Comparison of ENCODE assay signal across 10 cellular contexts in the genomic region with DNA sequence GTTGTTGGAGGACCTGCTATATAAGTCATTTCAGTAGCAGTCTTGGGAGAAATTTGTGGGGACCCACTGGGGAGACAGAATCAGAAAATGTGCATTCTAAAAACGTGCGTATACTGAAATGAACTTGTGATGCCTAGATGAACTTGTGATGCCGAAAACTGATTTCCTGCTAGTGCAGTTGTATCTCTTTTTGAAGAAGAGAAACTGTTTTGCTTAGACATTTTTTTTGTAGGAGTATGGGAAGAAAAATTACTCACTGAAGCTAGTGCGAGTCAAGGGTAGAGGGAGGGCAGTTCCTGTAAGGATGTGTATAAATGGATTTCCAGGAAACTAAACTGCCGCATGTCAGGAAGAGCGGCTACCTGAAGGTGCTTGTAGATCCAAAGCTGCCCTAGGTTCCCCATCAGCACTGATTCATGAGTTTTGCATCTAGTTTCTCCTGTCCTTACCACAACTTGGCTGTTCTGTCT. TPM values are rescaled to one million over a fixed set of nuclear protein-coding genes. Genes with fewer than 3 reads are reported as not detected.
DNase-seq lines count a peak whose midpoint lies in the region; ATAC-seq, FAIRE-seq and TF ChIP-seq lines count a peak whose summit lies in the region.
"Had no signal": no experiment of that assay in that cellular context is flagged by ENCODE, and none has a peak within 500 bp of the region (broad histone marks: within the 10 kb centered on the region; RNA-seq: fewer than 3 reads in every experiment).

No MANE protein-coding gene starts in this region.

- peaks cover 36% of the 10 kb centered on the region for H3K36me3 Mint-ChIP-seq in activated CD4-positive, alpha-beta memory T cell treated with anti-CD3 and anti-CD28 coated beads for 36 hours
- no peaks in the 10 kb centered on the region for H3K36me3 Mint-ChIP-seq in immature natural killer cell
- H3K36me3 Mint-ChIP-seq: activated CD8-positive, alpha-beta memory T cell treated with anti-CD3 and anti-CD28 coated beads, Interleukin-2, amount 10 ng/mL, durations not matched to agents 7 days and 5 days had no signal

- H3K27ac Mint-ChIP-seq in activated CD4-positive, alpha-beta memory T cell treated with anti-CD3 and anti-CD28 coated beads for 36 hours, result peak overlapping the region; percentile 70
- peak overlapping the region in 1 of 6 donors; percentile 32 for H3K27ac Mint-ChIP-seq in immature natural killer cell
- H3K27ac Mint-ChIP-seq: activated CD8-positive, alpha-beta memory T cell treated with anti-CD3 and anti-CD28 coated beads, Interleukin-2, amount 10 ng/mL, durations not matched to agents 7 days and 5 days had no signal

- peak overlapping the region; percentile 38 for H3K4me3 Mint-ChIP-seq in activated CD4-positive, alpha-beta memory T cell treated with anti-CD3 and anti-CD28 coated beads for 36 hours
- peak overlapping the region in 4 of 5 donors; percentile 15 to 36 (median 20) for H3K4me3 Mint-ChIP-seq in immature natural killer cell
- H3K4me3 Mint-ChIP-seq: activated CD8-positive, alpha-beta memory T cell treated with anti-CD3 and anti-CD28 coated beads, Interleukin-2, amount 10 ng/mL, durations not matched to agents 7 days and 5 days had no signal

- POLR2A ChIA-PET in activated CD4-positive, alpha-beta memory T cell treated with anti-CD3 and anti-CD28 coated beads for 36 hours (lab: Charles Lee), result interaction anchor here (1.1 to 1.9 kb wide), 2 partner anchors 20 to 25 kb away, joined by 5 read pairs; partner anchors contain the start of gene CD200

- no peak for FAIRE-seq in GM12891 (lab: Jason Lieb, UNC)

- H3K27me3 Mint-ChIP-seq in activated CD4-positive, alpha-beta memory T cell treated with anti-CD3 and anti-CD28 coated beads for 36 hours, result no peaks in the 10 kb centered on the region
- peaks cover 0 to 5% (median 0%) of the 10 kb centered on the region in 3 donors for H3K27me3 Mint-ChIP-seq in immature natural killer cell (ENCODE audit: low read depth in 3 of 3)
- H3K27me3 Mint-ChIP-seq: activated CD8-positive, alpha-beta memory T cell treated with anti-CD3 and anti-CD28 coated beads, Interleukin-2, amount 10 ng/mL, durations not matched to agents 7 days and 5 days had no signal

- TF ChIP-seq POLR2A in GM12891 (IDR thresholded peaks at IDR 0.05; ENCODE audit: low read depth, low read length), result no peak

- intact Hi-C loops in activated CD4-positive, alpha-beta memory T cell treated with anti-CD3 and anti-CD28 coated beads for 36 hours (cut with micrococcal nuclease), result loop anchor here (2.0 to 10.0 kb wide), 2 partner anchors 20 to 646 kb away; no protein-coding TSS in a partner anchor

- CTCF ChIA-PET in activated CD4-positive, alpha-beta memory T cell treated with anti-CD3 and anti-CD28 coated beads for 36 hours (lab: Charles Lee), result no interaction called here

- no peak for ATAC-seq in GM19395 (IDR thresholded peaks at IDR 0.05; ENCODE audit: unreplicated experiment)
- no peak for ATAC-seq in HG02885 (IDR thresholded peaks at IDR 0.05; ENCODE audit: poor library complexity, unreplicated experiment)
- ATAC-seq: activated CD8-positive, alpha-beta memory T cell treated with anti-CD3 and anti-CD28 coated beads, Interleukin-2, amount 10 ng/mL, durations not matched to agents 7 days and 5 days had no signal

- peak; percentile 24 for DNase-seq in stimulated activated CD4-positive, alpha-beta T cell treated with anti-CD3 and anti-CD28 coated beads, Interleukin-15, amount 100 ng/mL, for 24 hours
- DNase-seq in stimulated activated CD4-positive, alpha-beta T cell treated with anti-CD3 and anti-CD28 coated beads, Interleukin-12 subunit alpha, Interleukin-12 subunit beta, amount 100 ng/mL, for 4 hours, result no peak
- peak; percentile 44 for DNase-seq in activated CD4-positive, alpha-beta memory T cell treated with anti-CD3 and anti-CD28 coated beads for 36 hours
- DNase-seq in immature natural killer cell (no peak), GDM1 (lab: John Stamatoyannopoulos, UW) (no peak), GM12891 (ENCODE audit: insufficient read length, low spot score) (no peak)
- DNase-seq: activated CD8-positive, alpha-beta memory T cell treated with anti-CD3 and anti-CD28 coated beads, Interleukin-2, amount 10 ng/mL, durations not matched to agents 7 days and 5 days; substantia nigra had no signal

- no peaks in the 10 kb centered on the region for H3K9me3 Mint-ChIP-seq in activated CD4-positive, alpha-beta memory T cell treated with anti-CD3 and anti-CD28 coated beads for 36 hours
- H3K9me3 Mint-ChIP-seq in immature natural killer cell, result no peaks in the 10 kb centered on the region

- H3K4me1 Mint-ChIP-seq in activated CD4-positive, alpha-beta memory T cell treated with anti-CD3 and anti-CD28 coated beads for 36 hours (ENCODE audit: low read depth), result peaks cover 25% of the 10 kb centered on the region
- H3K4me1 Mint-ChIP-seq in immature natural killer cell, result peaks cover 6 to 8% of the 10 kb centered on the region in 2 donors

TF ChIP-seq in GM12891, 5 proteins besides CTCF, POLR2A, EP300 and RAD21:
- TF ChIP-seq POU2F2 (IDR thresholded peaks at IDR 0.05; ENCODE audit: low read depth, low read length) (no peak), POLR2AphosphoS5 (IDR thresholded peaks at IDR 0.05; ENCODE audit: low read depth, low read length) (no peak), PAX5 (IDR thresholded peaks at IDR 0.05; ENCODE audit: insufficient read depth, low read length, severe bottlenecking) (no peak), TAF1 (IDR thresholded peaks at IDR 0.05; ENCODE audit: low read depth, low read length) (no peak), SPI1 (IDR thresholded peaks at IDR 0.05; ENCODE audit: low read depth, low read length) (no peak)

RNA-seq across cellular contexts. Expression of gene CD200, which starts 25.4 kb away (rescaled TPM):
- total RNA-seq in activated CD4-positive, alpha-beta memory T cell treated with anti-CD3 and anti-CD28 coated beads for 36 hours, result 10 to 100 TPM; 34.2 to 34.5 TPM
- under 1 TPM in 2 of 3 donors, not detected in 1; 0.11 to 0.20 TPM for polyA plus RNA-seq in immature natural killer cell
- polyA plus RNA-seq in GM12891 (2012; ENCODE audit: low read depth, missing spikeins), result 21.5 TPM

Comparison
In these comparisons a context has a peak if more than half of its experiments do, and no peak if none do; other contexts are left out.
1. DNase-seq: peak in stimulated activated CD4-positive, alpha-beta T cell treated with anti-CD3 and anti-CD28 coated beads, Interleukin-15, amount 100 ng/mL, for 24 hours (single experiment) and activated CD4-positive, alpha-beta memory T cell treated with anti-CD3 and anti-CD28 coated beads for 36 hours (single experiment); none in stimulated activated CD4-positive, alpha-beta T cell treated with anti-CD3 and anti-CD28 coated beads, Interleukin-12 subunit alpha, Interleukin-12 subunit beta, amount 100 ng/mL, for 4 hours (single experiment), immature natural killer cell (0 of 3), GDM1 (single experiment) and GM12891 (single experiment).